In the genomic region with DNA sequence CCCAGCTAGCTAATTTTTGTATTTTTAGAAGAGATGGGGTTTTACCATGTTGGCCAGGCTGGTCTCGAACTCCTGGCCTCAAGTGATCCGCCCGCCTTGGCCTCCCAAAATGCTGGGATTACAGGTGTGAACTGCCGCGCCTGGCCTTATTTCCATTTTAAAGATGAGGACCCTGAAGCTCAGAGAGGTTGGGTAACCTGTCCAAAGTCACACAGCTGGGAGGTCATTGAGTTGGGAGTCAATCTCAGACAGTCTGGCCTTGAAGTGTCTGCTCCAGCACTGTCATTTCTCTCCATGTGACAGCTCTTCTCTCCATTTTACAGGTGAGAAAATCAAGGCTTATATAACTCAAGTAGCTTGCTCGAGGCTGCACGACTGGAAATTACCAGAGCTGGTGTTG, we compare ENCODE assay signal across 2 cellular contexts.
TF ChIP-seq lines count a peak whose summit lies in the region.

No MANE protein-coding gene starts in this region.

TF ChIP-seq in HEK293, 187 proteins besides CTCF, POLR2A, EP300 and RAD21:
- peak; percentile 60; the same call in 1 of the 2 replicates for TF ChIP-seq ZNF768 (tag by site-specific recombination; IDR thresholded peaks at IDR 0.05)

TF ChIP-seq in HepG2, 621 proteins besides CTCF, POLR2A, EP300 and RAD21:
- TF ChIP-seq ZNF768 (CRISPR knock-in tag; IDR thresholded peaks at IDR 0.05), result peak; percentile 66
